ENCODE assay signal across 1 cellular context in the genomic region with DNA sequence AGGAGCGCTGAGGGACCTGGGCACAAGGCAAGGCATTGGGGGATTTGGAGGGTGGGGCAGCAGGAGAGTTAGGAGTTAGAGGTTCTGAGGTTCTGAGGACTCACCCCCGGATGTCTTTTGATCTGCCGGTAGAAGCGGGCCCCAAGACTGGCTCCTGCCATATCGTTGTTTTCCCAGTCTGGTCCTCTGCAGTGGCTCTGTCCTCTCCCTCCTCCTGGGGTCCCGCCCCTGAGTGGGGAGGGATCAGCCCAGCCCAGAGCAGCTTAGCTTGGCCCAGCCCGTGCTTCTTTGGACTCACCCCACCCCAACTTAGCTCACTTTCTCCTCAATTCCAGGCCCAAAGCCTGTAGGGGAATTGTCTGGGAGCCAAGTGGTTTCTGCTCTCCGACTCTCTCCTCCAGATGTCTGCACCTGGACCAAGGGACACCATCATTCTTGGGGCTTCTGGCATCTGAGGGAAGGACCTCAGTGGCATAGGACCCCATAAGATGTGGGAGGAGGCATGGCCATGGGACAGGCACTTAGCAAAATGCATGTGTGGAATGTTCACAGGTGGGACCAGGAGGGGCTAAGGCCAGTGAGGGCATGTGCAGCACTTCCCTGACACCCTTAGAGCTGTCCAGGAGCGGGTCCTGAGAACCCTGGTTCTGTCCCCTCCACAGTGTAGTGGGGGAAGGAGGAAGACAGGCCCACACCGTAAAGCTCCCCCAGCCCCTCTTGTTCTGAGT.
TF ChIP-seq lines count a peak whose summit lies in the region.

No MANE protein-coding gene starts in this region.

TF ChIP-seq in K562, 482 proteins besides CTCF, POLR2A, EP300 and RAD21:
- TF ChIP-seq, protein P1, sequence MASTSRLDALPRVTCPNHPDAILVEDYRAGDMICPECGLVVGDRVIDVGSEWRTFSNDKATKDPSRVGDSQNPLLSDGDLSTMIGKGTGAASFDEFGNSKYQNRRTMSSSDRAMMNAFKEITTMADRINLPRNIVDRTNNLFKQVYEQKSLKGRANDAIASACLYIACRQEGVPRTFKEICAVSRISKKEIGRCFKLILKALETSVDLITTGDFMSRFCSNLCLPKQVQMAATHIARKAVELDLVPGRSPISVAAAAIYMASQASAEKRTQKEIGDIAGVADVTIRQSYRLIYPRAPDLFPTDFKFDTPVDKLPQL (IDR thresholded peaks at IDR 0.05; ENCODE audit: extremely low read depth, insufficient read length), result no peak
- TF ChIP-seq, protein P2, sequence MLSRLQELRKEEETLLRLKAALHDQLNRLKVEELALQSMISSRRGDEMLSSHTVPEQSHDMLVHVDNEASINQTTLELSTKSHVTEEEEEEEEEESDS (CRISPR knock-in tag; IDR thresholded peaks at IDR 0.05), result no peak
- TF ChIP-seq, protein P3, sequence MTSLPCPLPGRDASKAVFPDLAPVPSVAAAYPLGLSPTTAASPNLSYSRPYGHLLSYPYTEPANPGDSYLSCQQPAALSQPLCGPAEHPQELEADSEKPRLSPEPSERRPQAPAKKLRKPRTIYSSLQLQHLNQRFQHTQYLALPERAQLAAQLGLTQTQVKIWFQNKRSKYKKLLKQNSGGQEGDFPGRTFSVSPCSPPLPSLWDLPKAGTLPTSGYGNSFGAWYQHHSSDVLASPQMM (CRISPR knock-in tag; IDR thresholded peaks at IDR 0.05), result no peak
- no peak for TF ChIP-seq BDP1 (IDR thresholded peaks at IDR 0.05; ENCODE audit: insufficient read depth, insufficient read length)
- TF ChIP-seq, protein P4, sequence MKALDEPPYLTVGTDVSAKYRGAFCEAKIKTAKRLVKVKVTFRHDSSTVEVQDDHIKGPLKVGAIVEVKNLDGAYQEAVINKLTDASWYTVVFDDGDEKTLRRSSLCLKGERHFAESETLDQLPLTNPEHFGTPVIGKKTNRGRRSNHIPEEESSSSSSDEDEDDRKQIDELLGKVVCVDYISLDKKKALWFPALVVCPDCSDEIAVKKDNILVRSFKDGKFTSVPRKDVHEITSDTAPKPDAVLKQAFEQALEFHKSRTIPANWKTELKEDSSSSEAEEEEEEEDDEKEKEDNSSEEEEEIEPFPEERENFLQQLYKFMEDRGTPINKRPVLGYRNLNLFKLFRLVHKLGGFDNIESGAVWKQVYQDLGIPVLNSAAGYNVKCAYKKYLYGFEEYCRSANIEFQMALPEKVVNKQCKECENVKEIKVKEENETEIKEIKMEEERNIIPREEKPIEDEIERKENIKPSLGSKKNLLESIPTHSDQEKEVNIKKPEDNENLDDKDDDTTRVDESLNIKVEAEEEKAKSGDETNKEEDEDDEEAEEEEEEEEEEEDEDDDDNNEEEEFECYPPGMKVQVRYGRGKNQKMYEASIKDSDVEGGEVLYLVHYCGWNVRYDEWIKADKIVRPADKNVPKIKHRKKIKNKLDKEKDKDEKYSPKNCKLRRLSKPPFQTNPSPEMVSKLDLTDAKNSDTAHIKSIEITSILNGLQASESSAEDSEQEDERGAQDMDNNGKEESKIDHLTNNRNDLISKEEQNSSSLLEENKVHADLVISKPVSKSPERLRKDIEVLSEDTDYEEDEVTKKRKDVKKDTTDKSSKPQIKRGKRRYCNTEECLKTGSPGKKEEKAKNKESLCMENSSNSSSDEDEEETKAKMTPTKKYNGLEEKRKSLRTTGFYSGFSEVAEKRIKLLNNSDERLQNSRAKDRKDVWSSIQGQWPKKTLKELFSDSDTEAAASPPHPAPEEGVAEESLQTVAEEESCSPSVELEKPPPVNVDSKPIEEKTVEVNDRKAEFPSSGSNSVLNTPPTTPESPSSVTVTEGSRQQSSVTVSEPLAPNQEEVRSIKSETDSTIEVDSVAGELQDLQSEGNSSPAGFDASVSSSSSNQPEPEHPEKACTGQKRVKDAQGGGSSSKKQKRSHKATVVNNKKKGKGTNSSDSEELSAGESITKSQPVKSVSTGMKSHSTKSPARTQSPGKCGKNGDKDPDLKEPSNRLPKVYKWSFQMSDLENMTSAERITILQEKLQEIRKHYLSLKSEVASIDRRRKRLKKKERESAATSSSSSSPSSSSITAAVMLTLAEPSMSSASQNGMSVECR (CRISPR knock-in tag; IDR thresholded peaks at IDR 0.05), result no peak
- TF ChIP-seq, protein P5, sequence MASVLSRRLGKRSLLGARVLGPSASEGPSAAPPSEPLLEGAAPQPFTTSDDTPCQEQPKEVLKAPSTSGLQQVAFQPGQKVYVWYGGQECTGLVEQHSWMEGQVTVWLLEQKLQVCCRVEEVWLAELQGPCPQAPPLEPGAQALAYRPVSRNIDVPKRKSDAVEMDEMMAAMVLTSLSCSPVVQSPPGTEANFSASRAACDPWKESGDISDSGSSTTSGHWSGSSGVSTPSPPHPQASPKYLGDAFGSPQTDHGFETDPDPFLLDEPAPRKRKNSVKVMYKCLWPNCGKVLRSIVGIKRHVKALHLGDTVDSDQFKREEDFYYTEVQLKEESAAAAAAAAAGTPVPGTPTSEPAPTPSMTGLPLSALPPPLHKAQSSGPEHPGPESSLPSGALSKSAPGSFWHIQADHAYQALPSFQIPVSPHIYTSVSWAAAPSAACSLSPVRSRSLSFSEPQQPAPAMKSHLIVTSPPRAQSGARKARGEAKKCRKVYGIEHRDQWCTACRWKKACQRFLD (CRISPR knock-in tag; IDR thresholded peaks at IDR 0.05), result no peak
- TF ChIP-seq, protein P6, sequence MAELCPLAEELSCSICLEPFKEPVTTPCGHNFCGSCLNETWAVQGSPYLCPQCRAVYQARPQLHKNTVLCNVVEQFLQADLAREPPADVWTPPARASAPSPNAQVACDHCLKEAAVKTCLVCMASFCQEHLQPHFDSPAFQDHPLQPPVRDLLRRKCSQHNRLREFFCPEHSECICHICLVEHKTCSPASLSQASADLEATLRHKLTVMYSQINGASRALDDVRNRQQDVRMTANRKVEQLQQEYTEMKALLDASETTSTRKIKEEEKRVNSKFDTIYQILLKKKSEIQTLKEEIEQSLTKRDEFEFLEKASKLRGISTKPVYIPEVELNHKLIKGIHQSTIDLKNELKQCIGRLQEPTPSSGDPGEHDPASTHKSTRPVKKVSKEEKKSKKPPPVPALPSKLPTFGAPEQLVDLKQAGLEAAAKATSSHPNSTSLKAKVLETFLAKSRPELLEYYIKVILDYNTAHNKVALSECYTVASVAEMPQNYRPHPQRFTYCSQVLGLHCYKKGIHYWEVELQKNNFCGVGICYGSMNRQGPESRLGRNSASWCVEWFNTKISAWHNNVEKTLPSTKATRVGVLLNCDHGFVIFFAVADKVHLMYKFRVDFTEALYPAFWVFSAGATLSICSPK (IDR thresholded peaks at IDR 0.05; ENCODE audit: borderline replicate concordance), result no peak
- no peak for TF ChIP-seq TCF7L2 (IDR thresholded peaks at IDR 0.05; ENCODE audit: low read depth, low read length)
- TF ChIP-seq, protein P7, sequence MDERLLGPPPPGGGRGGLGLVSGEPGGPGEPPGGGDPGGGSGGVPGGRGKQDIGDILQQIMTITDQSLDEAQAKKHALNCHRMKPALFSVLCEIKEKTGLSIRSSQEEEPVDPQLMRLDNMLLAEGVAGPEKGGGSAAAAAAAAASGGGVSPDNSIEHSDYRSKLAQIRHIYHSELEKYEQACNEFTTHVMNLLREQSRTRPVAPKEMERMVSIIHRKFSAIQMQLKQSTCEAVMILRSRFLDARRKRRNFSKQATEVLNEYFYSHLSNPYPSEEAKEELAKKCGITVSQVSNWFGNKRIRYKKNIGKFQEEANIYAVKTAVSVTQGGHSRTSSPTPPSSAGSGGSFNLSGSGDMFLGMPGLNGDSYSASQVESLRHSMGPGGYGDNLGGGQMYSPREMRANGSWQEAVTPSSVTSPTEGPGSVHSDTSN (CRISPR knock-in tag; IDR thresholded peaks at IDR 0.05; ENCODE audit: low read depth), result no peak
- TF ChIP-seq, protein P7 (tag; conservative IDR thresholded peaks at IDR 0.05; ENCODE audit: low read depth), result no peak
- no peak for TF ChIP-seq PHB2 (IDR thresholded peaks at IDR 0.05; ENCODE audit: low read depth)
- TF ChIP-seq SREBF1 (IDR thresholded peaks at IDR 0.05; ENCODE audit: borderline replicate concordance, low read depth, low read length), result no peak
- no peak for TF ChIP-seq SMAD3 (CRISPR knock-in tag; conservative IDR thresholded peaks at IDR 0.05)
- TF ChIP-seq SAFB2 (IDR thresholded peaks at IDR 0.05; ENCODE audit: borderline replicate concordance, low read depth, low read length, severe bottlenecking), result no peak
- no peak for TF ChIP-seq SP2 (IDR thresholded peaks at IDR 0.05; ENCODE audit: extremely low read depth, low read depth, low read length, poor library complexity, severe bottlenecking)
- no peak for TF ChIP-seq ZFX (CRISPR knock-in tag; IDR thresholded peaks at IDR 0.05)
- no peak for TF ChIP-seq FOXM1 (IDR thresholded peaks at IDR 0.05; ENCODE audit: low read depth)
- TF ChIP-seq FOXM1 (CRISPR knock-in tag; IDR thresholded peaks at IDR 0.05; ENCODE audit: low read depth), result no peak
